In the genomic region with DNA sequence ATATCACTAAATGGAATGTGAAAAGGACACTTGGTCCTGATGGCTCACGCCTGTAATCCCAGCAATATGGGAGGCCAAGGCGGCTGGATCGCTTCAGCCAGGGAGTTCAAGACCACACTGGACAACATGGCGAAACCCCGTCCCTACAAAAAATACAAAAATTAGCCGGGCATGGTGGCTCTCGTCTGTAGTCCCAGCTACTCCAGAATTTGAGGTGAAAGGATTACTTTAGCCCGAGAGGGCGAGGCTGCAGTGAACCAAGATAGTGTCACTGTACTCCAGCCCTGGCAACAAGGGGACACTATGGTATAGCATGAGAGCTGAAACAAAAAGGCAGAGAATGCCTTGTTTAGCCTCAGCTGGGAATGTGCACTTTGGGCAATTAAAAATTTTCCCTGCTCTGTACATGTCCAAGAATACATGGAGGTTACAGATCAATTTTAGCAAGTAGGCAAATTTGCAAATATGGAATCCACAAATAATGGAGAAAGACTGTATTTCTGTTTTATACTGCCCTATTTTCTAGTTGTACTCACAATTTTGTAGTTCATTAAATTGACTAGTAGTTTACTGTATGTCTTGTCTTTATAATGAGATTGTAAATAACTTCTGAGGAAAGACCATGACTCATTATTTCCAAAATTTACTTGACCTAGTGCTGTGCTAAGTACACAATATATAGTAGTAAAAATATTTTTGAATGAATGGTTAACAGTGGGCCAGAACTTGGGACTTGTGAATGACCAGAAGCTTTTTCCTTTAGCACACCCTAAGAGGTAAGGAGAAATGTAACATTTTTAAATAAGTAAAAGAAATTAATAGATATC, we compare ENCODE assay signal across 20 cellular contexts.
"Had no signal": no experiment of that assay in that cellular context is flagged by ENCODE, and none has a peak within 500 bp of the region (broad histone marks: within the 10 kb centered on the region; RNA-seq: fewer than 3 reads in every experiment).

No MANE protein-coding gene starts in this region.

- H3K4me3 ChIP-seq: dorsolateral prefrontal cortex, left lung, prostate gland, right atrium auricular region, suprapubic skin, vagina had no signal

- H3K4me1 ChIP-seq: prostate gland had no signal

- H3K36me3 ChIP-seq: brain microvascular endothelial cell, left lung, prostate gland, right atrium auricular region, suprapubic skin, vagina had no signal

- H3K27me3 ChIP-seq: brain microvascular endothelial cell, dorsolateral prefrontal cortex, left lung, right atrium auricular region, suprapubic skin, vagina had no signal

- H3K9me3 ChIP-seq: left lung, prostate gland, right atrium auricular region, suprapubic skin, vagina had no signal

- H3K27ac ChIP-seq: brain microvascular endothelial cell, dorsolateral prefrontal cortex, epithelial cell of prostate, left lung, prostate gland, right atrium auricular region, suprapubic skin, vagina had no signal

- DNase-seq: activated CD4-positive, alpha-beta memory T cell treated with anti-CD3 and anti-CD28 coated beads, Interleukin-2, amount 10 ng/mL, durations not matched to agents 7 days and 5 days; activated CD4-positive, alpha-beta T cell treated with anti-CD3 and anti-CD28 coated beads for 4 hours; activated CD8-positive, alpha-beta memory T cell treated with anti-CD3 and anti-CD28 coated beads, Interleukin-2, amount 10 ng/mL, durations not matched to agents 7 days and 5 days; activated naive CD4-positive, alpha-beta T cell treated with Interleukin-2 at 50 U/mL for 16 hours; activated naive CD8-positive, alpha-beta T cell treated with anti-CD3 and anti-CD28 coated beads, Interleukin-2, amount 50 U/mL, for 24 hours; anterior cingulate cortex; brain microvascular endothelial cell; central memory CD4-positive, alpha-beta T cell; dorsolateral prefrontal cortex; endodermal cell; left lung; stimulated activated CD4-positive, alpha-beta T cell treated with anti-CD3 and anti-CD28 coated beads, Interleukin-2, amount 100 ng/mL, for 24 hours; stimulated activated naive CD4-positive, alpha-beta T cell treated with Interleukin-2 at 50 U/mL for 16 hours; T-helper 17 cell; trophoblast cell had no signal
